9 cellular contexts compared by ENCODE assay signal in genomic region chr4:94453534-94453963, GRCh38. TPM values are rescaled to one million over a fixed set of nuclear protein-coding genes. Genes with fewer than 3 reads are reported as not detected.
DNase-seq lines count a peak whose midpoint lies in the region; ATAC-seq, FAIRE-seq and TF ChIP-seq lines count a peak whose summit lies in the region.
"Had no signal": no experiment of that assay in that cellular context is flagged by ENCODE, and none has a peak within 500 bp of the region (broad histone marks: within the 10 kb centered on the region; RNA-seq: fewer than 3 reads in every experiment).

No MANE protein-coding gene starts in this region.

- peak overlapping the region; percentile 96 for H3K4me2 ChIP-seq in astrocyte (ENCODE audit: low read length)

- H3K36me3 ChIP-seq in astrocyte (ENCODE audit: insufficient read depth, low read length) (peaks cover 25% of the 10 kb centered on the region), tibial artery (peaks cover 8 to 15% (median 10%) of the 10 kb centered on the region in 3 donors)

- H3K27me3 ChIP-seq in astrocyte (ENCODE audit: insufficient read depth, low read length), result no peaks in the 10 kb centered on the region
- no peaks in the 10 kb centered on the region for H3K27me3 ChIP-seq in tibial artery

- H3K4me3 ChIP-seq in astrocyte (ENCODE audit: insufficient read depth, low read depth, low read length) (peak overlapping the region; percentile 99), tibial artery (peak overlapping the region; percentile 80 to 81)

- FAIRE-seq in astrocyte (lab: Jason Lieb, UNC) (no peak), GM12891 (lab: Jason Lieb, UNC) (no peak)

- peaks cover 37% of the 10 kb centered on the region for H3K4me1 Mint-ChIP-seq in activated T-cell treated with anti-CD3 and anti-CD28 coated beads, Interleukin-2, amount 50 U/mL, for 4 hours (ENCODE audit: low read depth)
- H3K4me1 Mint-ChIP-seq in astrocyte (ENCODE audit: low read depth, unreplicated experiment), result peaks cover 27% of the 10 kb centered on the region

- intact Hi-C loops in tibial artery (cut with DNase I; ENCODE audit: low total_unique reads), result loop anchor here (5.0 to 10.0 kb wide), 2 partner anchors 46 to 51 kb away; no protein-coding TSS in a partner anchor

- no peak overlapping the region for H2AFZ ChIP-seq in astrocyte (ENCODE audit: low read depth, low read length)

- no peak for ATAC-seq in activated T-cell treated with anti-CD3 and anti-CD28 coated beads, Interleukin-2, amount 50 U/mL, for 4 hours
- ATAC-seq in left lobe of liver, result peak; percentile 18

- peak overlapping the region; percentile 90 for H3K4me3 Mint-ChIP-seq in activated T-cell treated with anti-CD3 and anti-CD28 coated beads, Interleukin-2, amount 50 U/mL, for 4 hours
- H3K4me3 Mint-ChIP-seq in astrocyte (ENCODE audit: unreplicated experiment), result peak overlapping the region; percentile 91

- H3K9me3 Mint-ChIP-seq in activated T-cell treated with anti-CD3 and anti-CD28 coated beads, Interleukin-2, amount 50 U/mL, for 4 hours, result no peaks in the 10 kb centered on the region
- H3K9me3 Mint-ChIP-seq in astrocyte (ENCODE audit: unreplicated experiment), result no peaks in the 10 kb centered on the region

- peaks cover 45% of the 10 kb centered on the region for H4K20me1 ChIP-seq in astrocyte (ENCODE audit: insufficient read depth, low read length)

- H3K9me3 ChIP-seq in astrocyte (ENCODE audit: insufficient read depth, low read depth, low read length) (no peaks in the 10 kb centered on the region), tibial artery (no peaks in the 10 kb centered on the region)

- peak overlapping the region; percentile 84 for H3K27ac Mint-ChIP-seq in astrocyte (ENCODE audit: unreplicated experiment)

- H3K27ac ChIP-seq in astrocyte (ENCODE audit: low read depth, low read length) (peak overlapping the region; percentile 79), tibial artery (peak overlapping the region; percentile 95 to 96)

- TF ChIP-seq CTCF in astrocyte (IDR thresholded peaks at IDR 0.05; ENCODE audit: insufficient read depth, low read depth, low read length) (no peak), tibial artery (IDR thresholded peaks at IDR 0.05) (no peak)

- peak overlapping the region; percentile 97 for H3K9ac ChIP-seq in astrocyte (ENCODE audit: low read length)

- peaks cover 72% of the 10 kb centered on the region for H3K79me2 ChIP-seq in astrocyte (ENCODE audit: insufficient read depth, low read length)

- peaks cover 9% of the 10 kb centered on the region for H3K27me3 Mint-ChIP-seq in activated T-cell treated with anti-CD3 and anti-CD28 coated beads, Interleukin-2, amount 50 U/mL, for 4 hours (ENCODE audit: low read depth)
- H3K27me3 Mint-ChIP-seq in astrocyte (ENCODE audit: low read depth, unreplicated experiment), result no peaks in the 10 kb centered on the region

- H3K36me3 Mint-ChIP-seq in activated T-cell treated with anti-CD3 and anti-CD28 coated beads, Interleukin-2, amount 50 U/mL, for 4 hours (ENCODE audit: insufficient read depth), result peaks cover 7% of the 10 kb centered on the region
- H3K36me3 Mint-ChIP-seq in astrocyte (ENCODE audit: low read depth, unreplicated experiment), result peaks cover 5% of the 10 kb centered on the region

- H3K4me1 ChIP-seq in astrocyte (ENCODE audit: insufficient read depth, low read length) (peaks cover 20% of the 10 kb centered on the region), tibial artery (peaks cover 0 to 61% (median 19%) of the 10 kb centered on the region in 4 donors)

- DNase-seq in activated T-cell treated with anti-CD3 and anti-CD28 coated beads, Interleukin-2, amount 50 U/mL, for 4 hours, result no peak
- no peak for DNase-seq in activated T-cell treated with anti-CD3 and anti-CD28 coated beads for 4 hours
- no peak for DNase-seq in astrocyte (ENCODE audit: low read depth)
- DNase-seq in left lobe of liver (ENCODE audit: low spot score), result no peak
- no peak for DNase-seq in tibial artery
- DNase-seq in GM12891 (ENCODE audit: insufficient read length, low spot score), result no peak
- no peak for DNase-seq in NCI-H446 (lab: John Stamatoyannopoulos, UW)
- no peak for DNase-seq in NK-92 (lab: John Stamatoyannopoulos, UW; ENCODE audit: unreplicated experiment)
- DNase-seq: DMS79 had no signal

- TF ChIP-seq POLR2A in GM12891 (IDR thresholded peaks at IDR 0.05; ENCODE audit: low read depth, low read length), result no peak

TF ChIP-seq in GM12891, 5 proteins besides CTCF, POLR2A, EP300 and RAD21:
- TF ChIP-seq PAX5 (IDR thresholded peaks at IDR 0.05; ENCODE audit: insufficient read depth, low read length, severe bottlenecking) (no peak), TAF1 (IDR thresholded peaks at IDR 0.05; ENCODE audit: low read depth, low read length) (no peak), POLR2AphosphoS5 (IDR thresholded peaks at IDR 0.05; ENCODE audit: low read depth, low read length) (no peak), POU2F2 (IDR thresholded peaks at IDR 0.05; ENCODE audit: low read depth, low read length) (no peak), SPI1 (IDR thresholded peaks at IDR 0.05; ENCODE audit: low read depth, low read length) (no peak)

RNA-seq across cellular contexts. Expression of gene PDLIM5, which starts 1.8 kb away (rescaled TPM):
- 10 to 100 TPM; 23.2 to 26.8 (median 25.7) TPM for total RNA-seq in activated T-cell treated with anti-CD3 and anti-CD28 coated beads, Interleukin-2, amount 50 U/mL, for 4 hours
- total RNA-seq in astrocyte (174 and 181 TPM in 2 replicates), left lobe of liver (79.0 TPM)
- polyA plus RNA-seq in GM12891 (2012; ENCODE audit: low read depth, missing spikeins), result 7.6 TPM
